8 cellular contexts compared by ENCODE assay signal in the genomic region with DNA sequence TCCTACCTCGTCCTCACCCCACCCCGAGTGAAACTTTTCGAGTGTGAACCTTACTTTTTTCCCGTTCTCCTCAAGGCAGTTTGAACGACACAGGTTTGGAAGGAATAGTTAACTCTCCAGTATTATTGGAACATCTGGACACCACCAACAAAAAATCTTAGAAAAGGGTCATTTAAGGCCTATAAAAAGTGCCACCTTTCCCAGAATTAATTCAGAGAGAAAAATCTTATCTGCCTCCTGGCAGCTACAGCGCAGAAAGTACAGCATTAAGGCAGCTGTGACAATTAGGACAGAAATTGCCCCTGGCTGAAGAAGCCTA. TPM values are rescaled to one million over a fixed set of nuclear protein-coding genes. Genes with fewer than 3 reads are reported as not detected.
DNase-seq lines count a peak whose midpoint lies in the region; ATAC-seq, FAIRE-seq and TF ChIP-seq lines count a peak whose summit lies in the region.

No MANE protein-coding gene starts in this region.

- no peaks in the 10 kb centered on the region for H3K9me3 Mint-ChIP-seq in activated CD4-positive, alpha-beta T cell treated with anti-CD3 and anti-CD28 coated beads, Interleukin-2, amount 10 ng/mL, durations not matched to agents 24 days and 14 days
- H3K9me3 Mint-ChIP-seq in activated naive CD4-positive, alpha-beta T cell treated with anti-CD3 and anti-CD28 coated beads, Interleukin-2, amount 50 U/mL, for 72 hours = no peaks in the 10 kb centered on the region

- TF ChIP-seq CTCF in kidney (IDR thresholded peaks at IDR 0.05; ENCODE audit: borderline replicate concordance, extremely low read depth, insufficient read depth) (no peak), testis (IDR thresholded peaks at IDR 0.05) (no peak)

- H3K9me3 ChIP-seq in kidney (ENCODE audit: control insufficient read depth in 1 of 2, low read length in 2 of 2) (no peaks in the 10 kb centered on the region), testis (no peaks in the 10 kb centered on the region)

- peaks cover 19% of the 10 kb centered on the region for H3K36me3 Mint-ChIP-seq in activated CD4-positive, alpha-beta T cell treated with anti-CD3 and anti-CD28 coated beads, Interleukin-2, amount 10 ng/mL, durations not matched to agents 24 days and 14 days (ENCODE audit: low read depth)
- peaks cover 11 to 23% of the 10 kb centered on the region in 2 donors for H3K36me3 Mint-ChIP-seq in activated naive CD4-positive, alpha-beta T cell treated with anti-CD3 and anti-CD28 coated beads, Interleukin-2, amount 50 U/mL, for 72 hours

- peaks cover 0 to 2% of the 10 kb centered on the region in 2 donors for H3K4me1 ChIP-seq in kidney (ENCODE audit: control insufficient read depth in 1 of 2, insufficient read depth in 1 of 2, low read depth in 1 of 2, low read length in 2 of 2)
- peaks cover 6% of the 10 kb centered on the region for H3K4me1 ChIP-seq in testis

- no peak for FAIRE-seq in kidney (lab: Jason Lieb, UNC)
- FAIRE-seq in HTR-8/SVneo (lab: Jason Lieb, UNC) = no peak
- no peak for FAIRE-seq in frontal cortex (lab: Jason Lieb, UNC)

- H3K36me3 ChIP-seq in kidney (ENCODE audit: control insufficient read depth in 1 of 2, insufficient read depth in 2 of 2, low read length in 2 of 2) (no peaks in the 10 kb centered on the region), testis (ENCODE audit: low read depth, missing control alignments) (no peaks in the 10 kb centered on the region)

- DNase-seq in activated CD4-positive, alpha-beta T cell treated with anti-CD3 and anti-CD28 coated beads, Interleukin-2, amount 10 ng/mL, durations not matched to agents 24 days and 14 days = no peak
- no peak for DNase-seq in activated CD4-positive, alpha-beta T cell treated with anti-CD3 and anti-CD28 coated beads, Interleukin-2, amount 50 U/mL, for 48 hours
- no peak for DNase-seq in activated naive CD4-positive, alpha-beta T cell treated with anti-CD3 and anti-CD28 coated beads, Interleukin-2, amount 50 U/mL, for 72 hours (ENCODE audit: low spot score in 2 of 2)
- DNase-seq in kidney (no peak), testis (no peak), HTR-8/SVneo (ENCODE audit: insufficient read length, low spot score) (no peak), NOMO-1 treated with DMSO at 0.1 percent for 48 hours (lab: John Stamatoyannopoulos, UW; ENCODE audit: unreplicated experiment) (no peak), frontal cortex (ENCODE audit: low spot score in 2 of 2) (no peak)

- 1 to 2% methylated on average over 6 of the region's 6 CpGs for WGBS in testis, 2 donors

- peak overlapping the region; percentile 96 for H3K27ac Mint-ChIP-seq in activated CD4-positive, alpha-beta T cell treated with anti-CD3 and anti-CD28 coated beads, Interleukin-2, amount 10 ng/mL, durations not matched to agents 24 days and 14 days
- peak overlapping the region; percentile 93 to 96 for H3K27ac Mint-ChIP-seq in activated naive CD4-positive, alpha-beta T cell treated with anti-CD3 and anti-CD28 coated beads, Interleukin-2, amount 50 U/mL, for 72 hours

- no peak for ATAC-seq in activated naive CD4-positive, alpha-beta T cell treated with anti-CD3 and anti-CD28 coated beads, Interleukin-2, amount 50 U/mL, for 72 hours

- peak overlapping the region; percentile 95 for H3K4me3 Mint-ChIP-seq in activated CD4-positive, alpha-beta T cell treated with anti-CD3 and anti-CD28 coated beads, Interleukin-2, amount 10 ng/mL, durations not matched to agents 24 days and 14 days

- intact Hi-C loops in activated CD4-positive, alpha-beta T cell treated with anti-CD3 and anti-CD28 coated beads, Interleukin-2, amount 10 ng/mL, durations not matched to agents 24 days and 14 days (cut with micrococcal nuclease) = loop anchor here (2.0 to 5.0 kb wide), 4 partner anchors 44 to 363 kb away; a partner anchor contains a TSS
- intact Hi-C loops in kidney (cut with DNase I) (no loop called here), testis (cut with DNase I; ENCODE audit: low total_unique reads) (no loop called here)

- TF ChIP-seq POLR2A in testis (IDR thresholded peaks at IDR 0.05) = no peak

- peaks cover 31% of the 10 kb centered on the region for H3K4me1 Mint-ChIP-seq in activated CD4-positive, alpha-beta T cell treated with anti-CD3 and anti-CD28 coated beads, Interleukin-2, amount 10 ng/mL, durations not matched to agents 24 days and 14 days

- peaks cover 2% of the 10 kb centered on the region for H3K27me3 Mint-ChIP-seq in activated CD4-positive, alpha-beta T cell treated with anti-CD3 and anti-CD28 coated beads, Interleukin-2, amount 10 ng/mL, durations not matched to agents 24 days and 14 days

- H3K4me3 ChIP-seq in kidney (ENCODE audit: low read length in 2 of 2) (peak overlapping the region; percentile 77 to 94), testis (peak overlapping the region; percentile 86 to 92)

- H3K27ac ChIP-seq in kidney (ENCODE audit: low read depth in 2 of 2, low read length in 2 of 2) = peak overlapping the region; percentile 59 to 78
- H3K27ac ChIP-seq in testis = peak overlapping the region; percentile 92 to 94

- peak overlapping the region; percentile 87 to 90 for H3K9ac ChIP-seq in kidney (ENCODE audit: low read length in 2 of 2)

- no peaks in the 10 kb centered on the region for H3K27me3 ChIP-seq in testis

RNA-seq across cellular contexts. Expression of a gene that starts 1.1 kb away (rescaled TPM):
- 87.9 and 89.7 TPM in 2 replicates for total RNA-seq in activated CD4-positive, alpha-beta T cell treated with anti-CD3 and anti-CD28 coated beads, Interleukin-2, amount 10 ng/mL, durations not matched to agents 24 days and 14 days
- 100 to 1,000 TPM in 1 of 2 donors, 10 to 100 TPM in 1; 93.3 to 105 TPM for total RNA-seq in activated naive CD4-positive, alpha-beta T cell treated with anti-CD3 and anti-CD28 coated beads, Interleukin-2, amount 50 U/mL, for 72 hours
- total RNA-seq in kidney (65.0 TPM), testis (100 to 1,000 TPM; 114 to 138 TPM), frontal cortex (94.6 TPM)
- polyA plus RNA-seq in kidney (ENCODE audit: insufficient read depth, low read depth, low replicate concordance) (8.0 TPM), testis (ENCODE audit: insufficient read depth, low read depth, low replicate concordance) (65.8 TPM)
